ENCODE assay signal across 1 cellular context in genomic region chr22:39003165-39003638, GRCh38.
TF ChIP-seq lines count a peak whose summit lies in the region.

No MANE protein-coding gene starts in this region.

TF ChIP-seq in GM12878, 131 proteins besides CTCF, POLR2A, EP300 and RAD21 (continued from another document):
- no peak for TF ChIP-seq NKRF (conservative IDR thresholded peaks at IDR 0.05)
- no peak for TF ChIP-seq PAX5 (IDR thresholded peaks at IDR 0.05; ENCODE audit: borderline replicate concordance, low read depth, low read length)
- TF ChIP-seq IKZF2 (IDR thresholded peaks at IDR 0.05): peak; percentile 67 to 75
- no peak; the same call in 1 of the 2 replicates for TF ChIP-seq HDGF (IDR thresholded peaks at IDR 0.05)
- TF ChIP-seq HSF1 (IDR thresholded peaks at IDR 0.05; ENCODE audit: low read depth, low read length): no peak
- no peak for TF ChIP-seq IRF4 (IDR thresholded peaks at IDR 0.05; ENCODE audit: low read depth, low read length)
- TF ChIP-seq IRF5 (IDR thresholded peaks at IDR 0.05; ENCODE audit: borderline replicate concordance): no peak
- no peak for TF ChIP-seq RAD51 (IDR thresholded peaks at IDR 0.05)
